1 cellular context compared by ENCODE assay signal in the genomic region with DNA sequence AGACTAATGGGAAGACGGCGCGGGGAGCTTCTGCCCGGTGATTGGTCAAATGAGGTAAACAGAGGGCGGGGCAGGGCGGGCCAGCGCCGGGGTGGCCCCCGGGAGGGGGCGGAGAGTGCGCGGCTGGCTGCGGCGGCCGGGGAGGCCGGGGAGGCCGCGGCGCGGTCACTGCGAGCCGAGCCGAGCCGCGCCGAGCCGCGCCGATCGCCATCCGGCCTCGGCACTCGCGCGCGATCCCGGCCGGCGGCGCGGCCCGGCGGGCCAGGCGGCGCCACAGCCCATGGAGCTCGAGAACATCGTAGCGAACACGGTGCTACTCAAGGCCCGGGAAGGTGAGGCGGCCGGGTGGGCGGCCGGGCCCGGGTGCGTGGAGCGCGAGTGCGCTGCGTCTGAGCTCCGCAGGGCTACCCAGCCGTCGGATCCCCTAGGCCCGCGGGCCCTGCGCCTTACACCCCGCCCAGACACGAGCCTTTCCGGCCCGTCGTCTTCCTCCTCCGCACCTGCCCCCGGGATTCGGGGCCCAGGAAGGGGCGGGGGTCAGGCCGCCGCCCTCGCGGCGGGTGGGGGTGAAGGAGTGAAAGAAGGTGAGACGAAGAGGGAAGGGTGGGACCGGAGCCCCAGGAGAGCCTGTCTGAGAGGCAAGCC.
A peak's percentile ranks its signal among the peaks of the same experiment; 100 is the strongest.
TF ChIP-seq lines count a peak whose summit lies in the region.

A gene (plus strand): TSS at position 111 of the 645 bp plus-strand sequence. CDS start 170 bp downstream, at position 281.

TF ChIP-seq in HepG2, 621 proteins besides CTCF, POLR2A, EP300 and RAD21 (continued from another document):
- TF ChIP-seq, protein P1, sequence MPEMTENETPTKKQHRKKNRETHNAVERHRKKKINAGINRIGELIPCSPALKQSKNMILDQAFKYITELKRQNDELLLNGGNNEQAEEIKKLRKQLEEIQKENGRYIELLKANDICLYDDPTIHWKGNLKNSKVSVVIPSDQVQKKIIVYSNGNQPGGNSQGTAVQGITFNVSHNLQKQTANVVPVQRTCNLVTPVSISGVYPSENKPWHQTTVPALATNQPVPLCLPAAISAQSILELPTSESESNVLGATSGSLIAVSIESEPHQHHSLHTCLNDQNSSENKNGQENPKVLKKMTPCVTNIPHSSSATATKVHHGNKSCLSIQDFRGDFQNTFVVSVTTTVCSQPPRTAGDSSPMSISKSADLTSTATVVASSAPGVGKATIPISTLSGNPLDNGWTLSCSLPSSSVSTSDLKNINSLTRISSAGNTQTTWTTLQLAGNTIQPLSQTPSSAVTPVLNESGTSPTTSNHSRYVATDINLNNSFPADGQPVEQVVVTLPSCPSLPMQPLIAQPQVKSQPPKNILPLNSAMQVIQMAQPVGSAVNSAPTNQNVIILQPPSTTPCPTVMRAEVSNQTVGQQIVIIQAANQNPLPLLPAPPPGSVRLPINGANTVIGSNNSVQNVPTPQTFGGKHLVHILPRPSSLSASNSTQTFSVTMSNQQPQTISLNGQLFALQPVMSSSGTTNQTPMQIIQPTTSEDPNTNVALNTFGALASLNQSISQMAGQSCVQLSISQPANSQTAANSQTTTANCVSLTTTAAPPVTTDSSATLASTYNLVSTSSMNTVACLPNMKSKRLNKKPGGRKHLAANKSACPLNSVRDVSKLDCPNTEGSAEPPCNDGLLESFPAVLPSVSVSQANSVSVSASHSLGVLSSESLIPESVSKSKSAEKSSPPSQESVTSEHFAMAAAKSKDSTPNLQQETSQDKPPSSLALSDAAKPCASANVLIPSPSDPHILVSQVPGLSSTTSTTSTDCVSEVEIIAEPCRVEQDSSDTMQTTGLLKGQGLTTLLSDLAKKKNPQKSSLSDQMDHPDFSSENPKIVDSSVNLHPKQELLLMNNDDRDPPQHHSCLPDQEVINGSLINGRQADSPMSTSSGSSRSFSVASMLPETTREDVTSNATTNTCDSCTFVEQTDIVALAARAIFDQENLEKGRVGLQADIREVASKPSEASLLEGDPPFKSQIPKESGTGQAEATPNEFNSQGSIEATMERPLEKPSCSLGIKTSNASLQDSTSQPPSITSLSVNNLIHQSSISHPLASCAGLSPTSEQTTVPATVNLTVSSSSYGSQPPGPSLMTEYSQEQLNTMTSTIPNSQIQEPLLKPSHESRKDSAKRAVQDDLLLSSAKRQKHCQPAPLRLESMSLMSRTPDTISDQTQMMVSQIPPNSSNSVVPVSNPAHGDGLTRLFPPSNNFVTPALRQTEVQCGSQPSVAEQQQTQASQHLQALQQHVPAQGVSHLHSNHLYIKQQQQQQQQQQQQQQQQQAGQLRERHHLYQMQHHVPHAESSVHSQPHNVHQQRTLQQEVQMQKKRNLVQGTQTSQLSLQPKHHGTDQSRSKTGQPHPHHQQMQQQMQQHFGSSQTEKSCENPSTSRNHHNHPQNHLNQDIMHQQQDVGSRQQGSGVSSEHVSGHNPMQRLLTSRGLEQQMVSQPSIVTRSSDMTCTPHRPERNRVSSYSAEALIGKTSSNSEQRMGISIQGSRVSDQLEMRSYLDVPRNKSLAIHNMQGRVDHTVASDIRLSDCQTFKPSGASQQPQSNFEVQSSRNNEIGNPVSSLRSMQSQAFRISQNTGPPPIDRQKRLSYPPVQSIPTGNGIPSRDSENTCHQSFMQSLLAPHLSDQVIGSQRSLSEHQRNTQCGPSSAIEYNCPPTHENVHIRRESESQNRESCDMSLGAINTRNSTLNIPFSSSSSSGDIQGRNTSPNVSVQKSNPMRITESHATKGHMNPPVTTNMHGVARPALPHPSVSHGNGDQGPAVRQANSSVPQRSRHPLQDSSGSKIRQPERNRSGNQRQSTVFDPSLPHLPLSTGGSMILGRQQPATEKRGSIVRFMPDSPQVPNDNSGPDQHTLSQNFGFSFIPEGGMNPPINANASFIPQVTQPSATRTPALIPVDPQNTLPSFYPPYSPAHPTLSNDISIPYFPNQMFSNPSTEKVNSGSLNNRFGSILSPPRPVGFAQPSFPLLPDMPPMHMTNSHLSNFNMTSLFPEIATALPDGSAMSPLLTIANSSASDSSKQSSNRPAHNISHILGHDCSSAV (CRISPR knock-in tag; IDR thresholded peaks at IDR 0.05; ENCODE audit: borderline replicate concordance) = no peak
- TF ChIP-seq TCF7 (IDR thresholded peaks at IDR 0.05; ENCODE audit: low read depth) (no peak), ZNF709 (CRISPR knock-in tag; IDR thresholded peaks at IDR 0.05) (0 out of 2 replicates have a peak, but pooled peaks have one; percentile 63), MEF2D (CRISPR knock-in tag; IDR thresholded peaks at IDR 0.05) (no peak), TBX2 (CRISPR knock-in tag; IDR thresholded peaks at IDR 0.05; ENCODE audit: borderline replicate concordance) (no peak), NKX3-1 (CRISPR knock-in tag; IDR thresholded peaks at IDR 0.05) (0 out of 2 replicates have a peak, but pooled peaks have one; percentile 30), PHB2 (IDR thresholded peaks at IDR 0.05; ENCODE audit: partially characterized antibody) (no peak), SP5 (CRISPR knock-in tag; IDR thresholded peaks at IDR 0.05; ENCODE audit: borderline replicate concordance, low read depth) (peak; percentile 19; the same call in 1 of the 2 replicates)
- TF ChIP-seq, protein P2, sequence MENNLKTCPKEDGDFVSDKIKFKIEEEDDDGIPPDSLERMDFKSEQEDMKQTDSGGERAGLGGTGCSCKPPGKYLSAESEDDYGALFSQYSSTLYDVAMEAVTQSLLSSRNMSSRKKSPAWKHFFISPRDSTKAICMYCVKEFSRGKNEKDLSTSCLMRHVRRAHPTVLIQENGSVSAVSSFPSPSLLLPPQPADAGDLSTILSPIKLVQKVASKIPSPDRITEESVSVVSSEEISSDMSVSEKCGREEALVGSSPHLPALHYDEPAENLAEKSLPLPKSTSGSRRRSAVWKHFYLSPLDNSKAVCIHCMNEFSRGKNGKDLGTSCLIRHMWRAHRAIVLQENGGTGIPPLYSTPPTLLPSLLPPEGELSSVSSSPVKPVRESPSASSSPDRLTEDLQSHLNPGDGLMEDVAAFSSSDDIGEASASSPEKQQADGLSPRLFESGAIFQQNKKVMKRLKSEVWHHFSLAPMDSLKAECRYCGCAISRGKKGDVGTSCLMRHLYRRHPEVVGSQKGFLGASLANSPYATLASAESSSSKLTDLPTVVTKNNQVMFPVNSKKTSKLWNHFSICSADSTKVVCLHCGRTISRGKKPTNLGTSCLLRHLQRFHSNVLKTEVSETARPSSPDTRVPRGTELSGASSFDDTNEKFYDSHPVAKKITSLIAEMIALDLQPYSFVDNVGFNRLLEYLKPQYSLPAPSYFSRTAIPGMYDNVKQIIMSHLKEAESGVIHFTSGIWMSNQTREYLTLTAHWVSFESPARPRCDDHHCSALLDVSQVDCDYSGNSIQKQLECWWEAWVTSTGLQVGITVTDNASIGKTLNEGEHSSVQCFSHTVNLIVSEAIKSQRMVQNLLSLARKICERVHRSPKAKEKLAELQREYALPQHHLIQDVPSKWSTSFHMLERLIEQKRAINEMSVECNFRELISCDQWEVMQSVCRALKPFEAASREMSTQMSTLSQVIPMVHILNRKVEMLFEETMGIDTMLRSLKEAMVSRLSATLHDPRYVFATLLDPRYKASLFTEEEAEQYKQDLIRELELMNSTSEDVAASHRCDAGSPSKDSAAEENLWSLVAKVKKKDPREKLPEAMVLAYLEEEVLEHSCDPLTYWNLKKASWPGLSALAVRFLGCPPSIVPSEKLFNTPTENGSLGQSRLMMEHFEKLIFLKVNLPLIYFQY (CRISPR knock-in tag; IDR thresholded peaks at IDR 0.05; ENCODE audit: borderline replicate concordance) = no peak
- TF ChIP-seq, protein P3, sequence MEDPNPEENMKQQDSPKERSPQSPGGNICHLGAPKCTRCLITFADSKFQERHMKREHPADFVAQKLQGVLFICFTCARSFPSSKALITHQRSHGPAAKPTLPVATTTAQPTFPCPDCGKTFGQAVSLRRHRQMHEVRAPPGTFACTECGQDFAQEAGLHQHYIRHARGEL (CRISPR knock-in tag; IDR thresholded peaks at IDR 0.05) = no peak
